ENCODE assay signal across 38 cellular contexts in genomic region chr12:12908252-12908651, GRCh38. TPM values are rescaled to one million over a fixed set of nuclear protein-coding genes. Genes with fewer than 3 reads are reported as not detected.
"Had no signal": no experiment of that assay in that cellular context is flagged by ENCODE, and none has a peak within 500 bp of the region (broad histone marks: within the 10 kb centered on the region; RNA-seq: fewer than 3 reads in every experiment).

No MANE protein-coding gene starts in this region.

- H3K27me3 ChIP-seq: colonic mucosa, esophagus muscularis mucosa, foreskin keratinocyte, gastroesophageal sphincter, hepatocyte, left lung, right atrium auricular region, stomach, thyroid gland, uterus had no signal

- FAIRE-seq: endothelial cell of umbilical vein, islet of Langerhans had no signal

- H3K4me2 ChIP-seq: hepatocyte, smooth muscle cell had no signal

- H3K27ac ChIP-seq: colonic mucosa, esophagus muscularis mucosa, foreskin keratinocyte, gastroesophageal sphincter, heart left ventricle, left lung, neutrophil, parathyroid adenoma, prostate gland, right atrium auricular region, stomach, thyroid gland had no signal

- H3K36me3 ChIP-seq: colonic mucosa, esophagus muscularis mucosa, gastroesophageal sphincter, heart left ventricle, left lung, neutrophil, prostate gland, right atrium auricular region, uterus had no signal

- DNase-seq: colonic mucosa; effector CD8-positive, alpha-beta T cell; endodermal cell; foreskin keratinocyte; heart left ventricle; left cardiac atrium; left lung; mammary epithelial cell; natural killer cell; stimulated activated CD4-positive, alpha-beta T cell treated with anti-CD3 and anti-CD28 coated beads, Interleukin-12 subunit alpha, Interleukin-12 subunit beta, amount 100 ng/mL, for 4 hours; stimulated activated CD4-positive, alpha-beta T cell treated with anti-CD3 and anti-CD28 coated beads, Interleukin-1b, Interleukin-23, amount 100 ng/mL, for 48 hours; stimulated activated CD4-positive, alpha-beta T cell treated with anti-CD3 and anti-CD28 coated beads, Interleukin-4, amount 100 ng/mL, for 1 hour; stimulated activated CD8-positive, alpha-beta memory T cell treated with anti-CD3 and anti-CD28 coated beads, Interleukin-4, amount 100 ng/mL, for 48 hours; stimulated activated naive CD4-positive, alpha-beta T cell; stomach; thyroid gland; trophoblast cell; uterus had no signal

- H2AFZ ChIP-seq: hepatocyte, parathyroid adenoma had no signal

- H3K36me3 Mint-ChIP-seq: natural killer cell had no signal

- H3K9me3 ChIP-seq: colonic mucosa, esophagus muscularis mucosa, gastroesophageal sphincter, heart left ventricle, left lung, neutrophil, prostate gland, right atrium auricular region, stomach, thyroid gland, uterus had no signal

- H3K9ac ChIP-seq: parathyroid adenoma had no signal

- ATAC-seq: foreskin keratinocyte, gastroesophageal sphincter, heart left ventricle, left cardiac atrium, left lung, natural killer cell, sciatic nerve had no signal

- H3K27ac Mint-ChIP-seq: dendritic cell treated with granulocyte-macrophage colony-stimulating factor and Interleukin-4, amounts not matched to agents 40 ng/mL and 50 ng/mL, for 4 days; endodermal cell; natural killer cell had no signal

- H3K4me3 ChIP-seq: colonic mucosa, esophagus muscularis mucosa, gastroesophageal sphincter, heart left ventricle, hepatocyte, left lung, prostate gland, right atrium auricular region, smooth muscle cell, stomach, thyroid gland, uterus had no signal

- H3K4me1 ChIP-seq: parathyroid adenoma, prostate gland, uterus had no signal

- H3K79me2 ChIP-seq: parathyroid adenoma had no signal

- H3K4me3 Mint-ChIP-seq: dendritic cell treated with granulocyte-macrophage colony-stimulating factor and Interleukin-4, amounts not matched to agents 40 ng/mL and 50 ng/mL, for 4 days; endodermal cell; natural killer cell had no signal

- H3K9me3 Mint-ChIP-seq: dendritic cell treated with granulocyte-macrophage colony-stimulating factor and Interleukin-4, amounts not matched to agents 40 ng/mL and 50 ng/mL, for 4 days; endodermal cell; natural killer cell had no signal

RNA-seq across cellular contexts. Expression of gene GPRC5D, which starts 43.7 kb away (rescaled TPM):
- total RNA-seq: chondrocyte, endodermal cell, endothelial cell of umbilical vein, epithelial cell of proximal tubule, fibroblast of lung, foreskin keratinocyte, gastroesophageal sphincter, heart left ventricle, hepatocyte, kidney epithelial cell, left cardiac atrium, left lung, mammary epithelial cell, mesenteric fat pad, omental fat pad, prostate gland, right atrium auricular region, sciatic nerve, smooth muscle cell, stomach, temporal lobe, thyroid gland, uterus had no signal
- polyA plus RNA-seq: endothelial cell of umbilical vein, foreskin keratinocyte, hepatocyte, mammary epithelial cell, neural cell, smooth muscle cell had no signal
